ENCODE assay signal across 8 cellular contexts in the genomic region with DNA sequence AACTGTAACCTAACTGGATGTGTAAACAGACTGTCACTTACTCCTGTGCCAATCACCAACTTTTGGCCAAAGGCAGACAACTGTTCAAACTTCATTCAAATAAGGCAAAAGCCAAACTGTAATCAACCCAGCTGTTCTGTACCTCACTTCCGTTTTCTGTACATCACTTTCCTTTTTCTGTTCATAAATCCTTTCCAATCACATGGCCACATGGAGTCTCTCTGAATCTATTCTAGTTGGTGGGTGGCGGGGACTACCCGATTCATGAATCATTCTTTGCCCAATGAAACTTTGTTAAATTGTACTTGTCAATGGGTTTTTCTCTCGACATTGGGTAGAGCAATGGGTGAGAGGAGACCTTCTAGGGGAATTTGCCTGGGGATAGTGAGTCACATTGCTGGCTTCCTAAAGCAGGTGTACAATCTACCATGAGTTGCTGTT.
A peak's percentile ranks its signal among the peaks of the same experiment; 100 is the strongest.
DNase-seq lines count a peak whose midpoint lies in the region; ATAC-seq lines count a peak whose summit lies in the region.

No MANE protein-coding gene starts in this region.

- peak; percentile 77 for ATAC-seq in GM19023 (IDR thresholded peaks at IDR 0.05; ENCODE audit: unreplicated experiment)
- peak; percentile 83 for ATAC-seq in HG02798 (IDR thresholded peaks at IDR 0.05; ENCODE audit: poor library complexity, unreplicated experiment)
- peak; percentile 91 to 93 for ATAC-seq in activated CD4-positive, CD25-positive, alpha-beta regulatory T cell treated with anti-CD3 and anti-CD28 coated beads, Interleukin-2, amount 50 U/mL, for 24 hours
- no peak for ATAC-seq in HG03571 (IDR thresholded peaks at IDR 0.05; ENCODE audit: unreplicated experiment)

- DNase-seq in stimulated activated CD4-positive, alpha-beta T cell treated with anti-CD3 and anti-CD28 coated beads, Interleukin-12 subunit alpha, Interleukin-12 subunit beta, amount 100 ng/mL, for 4 hours, result peak; percentile 18
- DNase-seq in glomerular visceral epithelial cell (ENCODE audit: extremely low spot score), result no peak
- DNase-seq in A172 (ENCODE audit: low spot score), result no peak
- no peak for DNase-seq in hepatic stellate cell (ENCODE audit: low spot score)
